Comparison of ENCODE assay signal across 1 cellular context in the genomic region with DNA sequence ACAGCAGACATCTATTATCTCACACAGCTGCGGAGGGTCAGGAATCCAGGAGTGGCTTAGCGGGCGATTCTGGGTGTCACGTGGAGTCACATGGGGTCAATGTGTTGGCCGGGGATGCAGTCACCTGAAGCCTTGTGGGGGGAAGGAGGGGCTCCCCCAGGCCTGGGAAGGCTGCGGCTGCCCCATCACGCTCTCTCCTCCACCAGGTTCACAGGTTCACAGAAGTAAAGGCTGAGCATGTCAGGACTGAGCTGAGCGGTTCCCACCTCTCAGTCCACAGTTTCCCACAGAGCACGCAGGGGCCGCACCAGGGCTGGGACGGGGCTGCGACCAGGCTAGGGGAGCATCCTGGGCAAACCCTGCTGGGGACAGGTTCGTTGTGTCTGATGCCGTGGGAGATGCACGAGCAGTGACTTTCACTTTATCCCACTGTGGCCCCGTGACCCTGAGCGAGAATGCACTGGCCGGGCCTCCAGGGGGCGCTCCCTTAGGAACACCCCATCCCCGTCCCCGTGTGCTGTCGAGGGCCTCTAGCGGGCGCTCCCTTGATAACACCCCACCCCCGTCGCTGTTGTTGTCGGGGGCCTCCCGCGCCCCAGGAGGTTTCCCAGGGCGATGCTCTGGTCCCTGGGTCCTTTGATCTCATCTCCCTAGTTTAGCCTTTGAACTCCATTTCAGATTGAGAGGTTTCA.
A peak's percentile ranks its signal among the peaks of the same experiment; 100 is the strongest.
TF ChIP-seq lines count a peak whose summit lies in the region.

No MANE protein-coding gene starts in this region.

TF ChIP-seq in GM12878, 131 proteins besides CTCF, POLR2A, EP300 and RAD21 (continued from another document):
- TF ChIP-seq, protein P1, sequence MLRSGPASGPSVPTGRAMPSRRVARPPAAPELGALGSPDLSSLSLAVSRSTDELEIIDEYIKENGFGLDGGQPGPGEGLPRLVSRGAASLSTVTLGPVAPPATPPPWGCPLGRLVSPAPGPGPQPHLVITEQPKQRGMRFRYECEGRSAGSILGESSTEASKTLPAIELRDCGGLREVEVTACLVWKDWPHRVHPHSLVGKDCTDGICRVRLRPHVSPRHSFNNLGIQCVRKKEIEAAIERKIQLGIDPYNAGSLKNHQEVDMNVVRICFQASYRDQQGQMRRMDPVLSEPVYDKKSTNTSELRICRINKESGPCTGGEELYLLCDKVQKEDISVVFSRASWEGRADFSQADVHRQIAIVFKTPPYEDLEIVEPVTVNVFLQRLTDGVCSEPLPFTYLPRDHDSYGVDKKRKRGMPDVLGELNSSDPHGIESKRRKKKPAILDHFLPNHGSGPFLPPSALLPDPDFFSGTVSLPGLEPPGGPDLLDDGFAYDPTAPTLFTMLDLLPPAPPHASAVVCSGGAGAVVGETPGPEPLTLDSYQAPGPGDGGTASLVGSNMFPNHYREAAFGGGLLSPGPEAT (IDR thresholded peaks at IDR 0.05; ENCODE audit: low read depth) = peak; percentile 89
- TF ChIP-seq BRCA1 (IDR thresholded peaks at IDR 0.05; ENCODE audit: low read depth, low read length) (no peak), FOS (IDR thresholded peaks at IDR 0.05; ENCODE audit: borderline replicate concordance, extremely low read depth, insufficient read length) (no peak), ESRRA (IDR thresholded peaks at IDR 0.05; ENCODE audit: low read length) (0 out of 2 replicates have a peak, but pooled peaks have one; percentile 63), PKNOX1 (IDR thresholded peaks at IDR 0.05) (peak; percentile 53; the same call in 1 of the 2 replicates), RAD51 (IDR thresholded peaks at IDR 0.05) (peak; percentile 98), IRF3 (IDR thresholded peaks at IDR 0.05) (no peak), RFX5 (IDR thresholded peaks at IDR 0.05; ENCODE audit: low read depth, low read length) (no peak)
